Comparison of ENCODE assay signal across 9 cellular contexts in genomic region chrX:73215263-73215662, GRCh38. TPM values are rescaled to one million over a fixed set of nuclear protein-coding genes. Genes with fewer than 3 reads are reported as not detected.
DNase-seq lines count a peak whose midpoint lies in the region; ATAC-seq and TF ChIP-seq lines count a peak whose summit lies in the region.
"Had no signal": no experiment of that assay in that cellular context is flagged by ENCODE, and none has a peak within 500 bp of the region (broad histone marks: within the 10 kb centered on the region; RNA-seq: fewer than 3 reads in every experiment).

No MANE protein-coding gene starts in this region.

- no peak overlapping the region for H3K9ac ChIP-seq in mucosa of rectum (ENCODE audit: low read depth in 1 of 2, low read length in 2 of 2)

- H3K27ac ChIP-seq in right atrium auricular region (peak overlapping the region; percentile 67 to 70), angular gyrus (ENCODE audit: low read depth, low read length) (peak overlapping the region; percentile 66), mucosa of rectum (ENCODE audit: low read depth in 2 of 2, low read length in 2 of 2) (no peak overlapping the region), aorta (ENCODE audit: low read depth in 1 of 2, low read length in 2 of 2) (no peak overlapping the region)

- H3K36me3 ChIP-seq in right atrium auricular region (no peaks in the 10 kb centered on the region), mucosa of rectum (ENCODE audit: control insufficient read depth in 2 of 2, insufficient read depth in 2 of 2, low read length in 2 of 2) (no peaks in the 10 kb centered on the region), aorta (ENCODE audit: control insufficient read depth in 1 of 2, insufficient read depth in 2 of 2, low read length in 1 of 2) (no peaks in the 10 kb centered on the region)

- H3K9me3 ChIP-seq in right atrium auricular region, result peaks cover 0 to 11% of the 10 kb centered on the region in 2 donors
- peaks cover 0 to under 1% of the 10 kb centered on the region in 2 donors for H3K9me3 ChIP-seq in mucosa of rectum (ENCODE audit: control insufficient read depth in 2 of 2, low read length in 2 of 2)
- H3K9me3 ChIP-seq in aorta (ENCODE audit: control insufficient read depth, low read length), result no peaks in the 10 kb centered on the region

- H3K4me3 ChIP-seq in right atrium auricular region (peak overlapping the region; percentile 48 to 55), mucosa of rectum (ENCODE audit: low read length in 2 of 2) (peak overlapping the region; percentile 68 to 70), aorta (ENCODE audit: low read length in 2 of 2) (peak overlapping the region; percentile 71 to 77)

- DNase-seq in right atrium auricular region (ENCODE audit: low spot score), result no peak
- DNase-seq in cardiac septum (ENCODE audit: low spot score), result no peak
- no peak for DNase-seq in aorta
- DNase-seq in stimulated activated CD4-positive, alpha-beta T cell treated with anti-CD3 and anti-CD28 coated beads, Interleukin-2, amount 100 ng/mL, for 48 hours, result no peak
- DNase-seq: DMS 273 treated with DMSO at 0.1 percent for 48 hours had no signal

- peak; percentile 17 for ATAC-seq in aorta (ENCODE audit: low FRiP score)
- ATAC-seq in HG03135 (IDR thresholded peaks at IDR 0.05; ENCODE audit: unreplicated experiment), result no peak
- ATAC-seq in GM18907 (IDR thresholded peaks at IDR 0.05; ENCODE audit: unreplicated experiment), result no peak

- no peaks in the 10 kb centered on the region for H3K27me3 ChIP-seq in right atrium auricular region
- no peaks in the 10 kb centered on the region for H3K27me3 ChIP-seq in mucosa of rectum (ENCODE audit: control insufficient read depth in 2 of 2, insufficient read depth in 2 of 2, low read length in 2 of 2)
- H3K27me3 ChIP-seq in aorta (ENCODE audit: control insufficient read depth in 1 of 2, insufficient read depth in 2 of 2, low read length in 1 of 2), result no peaks in the 10 kb centered on the region

- H3K4me1 ChIP-seq in right atrium auricular region (no peaks in the 10 kb centered on the region), mucosa of rectum (ENCODE audit: control insufficient read depth in 2 of 2, insufficient read depth in 2 of 2, low read length in 2 of 2) (no peaks in the 10 kb centered on the region), aorta (ENCODE audit: control insufficient read depth in 1 of 2, insufficient read depth in 2 of 2, low read length in 2 of 2) (no peaks in the 10 kb centered on the region)

- no peak for TF ChIP-seq CTCF in right atrium auricular region (IDR thresholded peaks at IDR 0.05)

- WGBS in aorta, 2 donors, result 11 to 41% methylated on average over 8 of the region's 8 CpGs

- intact Hi-C loops in cardiac septum (cut with DNase I) (no loop called here), aorta (cut with DNase I) (no loop called here)

RNA-seq across cellular contexts. Expression of gene NAP1L2, which starts 0.6 kb away (rescaled TPM):
- total RNA-seq in right atrium auricular region, result 1 to 10 TPM; 4.0 to 8.1 TPM
- total RNA-seq in cardiac septum, result 10.7 TPM
- total RNA-seq in aorta, result 1 to 10 TPM; 5.6 to 7.2 TPM
- polyA plus RNA-seq in aorta, result 1 to 10 TPM; 3.1 to 4.3 TPM

Comparison
In these comparisons a context has a peak if more than half of its experiments do, and no peak if none do; other contexts are left out.
1. H3K27ac ChIP-seq: peak in right atrium auricular region (2 of 2) and angular gyrus (single experiment); none in mucosa of rectum (0 of 2) and aorta (0 of 2).
2. Peak in every context shown above with its lines, with median percentiles within 50 percentile points of each other: H3K4me3 ChIP-seq.